Comparison of ENCODE assay signal across 8 cellular contexts in genomic region chr14:34461334-34462131, GRCh38. TPM values are rescaled to one million over a fixed set of nuclear protein-coding genes. Genes with fewer than 3 reads are reported as not detected.
A peak's percentile ranks its signal among the peaks of the same experiment; 100 is the strongest.
DNase-seq lines count a peak whose midpoint lies in the region; ATAC-seq, FAIRE-seq and TF ChIP-seq lines count a peak whose summit lies in the region.

No MANE protein-coding gene starts in this region.

- H3K27me3 ChIP-seq in DOHH2 (ENCODE audit: control insufficient read depth, low read length), result no peaks in the 10 kb centered on the region
- H3K27me3 ChIP-seq in HUES48 (ENCODE audit: control insufficient read depth, insufficient read depth, low read length), result no peaks in the 10 kb centered on the region
- no peaks in the 10 kb centered on the region for H3K27me3 ChIP-seq in PC-9 (ENCODE audit: insufficient read depth, low read depth)
- H3K27me3 ChIP-seq in K562 (ENCODE audit: control insufficient read depth in 2 of 2, insufficient read depth in 2 of 2, low read length in 2 of 2), result no peaks in the 10 kb centered on the region

- H3K9me3 ChIP-seq in DOHH2 (ENCODE audit: control insufficient read depth, insufficient read depth, low read length) (no peaks in the 10 kb centered on the region), HUES48 (ENCODE audit: control insufficient read depth, insufficient read depth, low read length) (no peaks in the 10 kb centered on the region), PC-9 (ENCODE audit: insufficient read depth, low read depth) (no peaks in the 10 kb centered on the region), K562 (replicated peaks; ENCODE audit: control insufficient read depth, insufficient read depth, low read depth, low read length) (no peaks in the 10 kb centered on the region)

- TF ChIP-seq POLR2A in K562 (conservative IDR thresholded peaks at IDR 0.05), result no peak

- in situ Hi-C loops in K562 (cut with MboI), result no loop called here

- H3K36me3 ChIP-seq in DOHH2 (ENCODE audit: control insufficient read depth, low read length), result peaks cover 6% of the 10 kb centered on the region
- H3K36me3 ChIP-seq in HUES48 (ENCODE audit: control insufficient read depth, insufficient read depth, low read length), result 0 out of 2 replicates have a peak, but pooled peaks cover 2% of the 10 kb centered on the region
- H3K36me3 ChIP-seq in PC-9 (ENCODE audit: low read depth), result no peaks in the 10 kb centered on the region
- H3K36me3 ChIP-seq in K562 (ENCODE audit: control insufficient read depth, insufficient read depth, low read length), result peaks cover 5% of the 10 kb centered on the region; the same call in 1 of the 3 replicates

- FAIRE-seq in K562 (lab: Jason Lieb, UNC), result peak; percentile 71

- TF ChIP-seq EP300 in K562 (IDR thresholded peaks at IDR 0.05; ENCODE audit: low read length), result no peak

- intact Hi-C loops in PC-9 (cut with micrococcal nuclease; ENCODE audit: unreplicated experiment) (loop anchor here (1.0 to 2.0 kb wide), 2 partner anchors 35 to 130 kb away; no protein-coding TSS in a partner anchor), K562 (cut with micrococcal nuclease) (loop anchor here (5.0 kb wide), 2 partner anchors 36 to 76 kb away; partner anchors contain the start of gene EAPP), sciatic nerve (cut with DNase I) (no loop called here)

- TF ChIP-seq CTCF in DOHH2 (IDR thresholded peaks at IDR 0.05; ENCODE audit: low read depth, low read length, poor library complexity, severe bottlenecking), result no peak
- TF ChIP-seq CTCF in PC-9 (conservative IDR thresholded peaks at IDR 0.05), result no peak
- no peak for TF ChIP-seq CTCF in K562 (IDR thresholded peaks at IDR 0.05 in 2 of 3, conservative IDR thresholded peaks at IDR 0.05 in 1 of 3; ENCODE audit: insufficient read depth in 2 of 3, low read depth in 1 of 3, low read length in 3 of 3)

- ATAC-seq in GM21529 (IDR thresholded peaks at IDR 0.05; ENCODE audit: unreplicated experiment), result peak; percentile 21
- ATAC-seq in K562, result peak; percentile 67
- peak; percentile 62 for ATAC-seq in sciatic nerve

- H2AFZ ChIP-seq in PC-9 (peak overlapping the region; percentile 15; the same call in 1 of the 2 replicates), K562 (ENCODE audit: low read depth, low read length) (peak overlapping the region; percentile 76; the same call in 1 of the 2 replicates)

- 1% methylated on average over 31 of the region's 45 CpGs for WGBS in K562 (ENCODE audit: insufficient coverage, low coverage, missing lambda C conversion rate)

- POLR2A ChIA-PET in PC-9 (lab: Charles Lee; ENCODE audit: unreplicated experiment), result interaction anchor here (0.6 to 0.8 kb wide), 2 partner anchors 130 to 476 kb away, joined by 3 to 16 read pairs; no protein-coding TSS in a partner anchor
- POLR2A ChIA-PET in K562 (lab: Yijun Ruan, JAX), result interaction anchor here (0.6 to 2.2 kb wide), 4 partner anchors 9 to 16 kb away, joined by 5 to 16 read pairs (median 6); no protein-coding TSS in a partner anchor

- H3K27ac ChIP-seq in DOHH2 (ENCODE audit: low read depth, low read length) (no peak overlapping the region), HUES48 (ENCODE audit: low read depth, low read length) (peak overlapping the region; percentile 94), PC-9 (no peak overlapping the region), K562 (ENCODE audit: extremely low read depth, low read depth, low read length) (peak overlapping the region; percentile 81)

- H3K79me2 ChIP-seq in DOHH2 (ENCODE audit: control insufficient read depth, low read length) (peaks cover 52% of the 10 kb centered on the region), PC-9 (ENCODE audit: low read depth) (peaks cover 45% of the 10 kb centered on the region), K562 (ENCODE audit: control insufficient read depth, insufficient read depth, low read length) (peaks cover 47% of the 10 kb centered on the region)

- H4K20me1 ChIP-seq in DOHH2 (ENCODE audit: control insufficient read depth, insufficient read depth, low read depth, low read length), result peaks cover 9% of the 10 kb centered on the region; the same call in 1 of the 2 replicates
- H4K20me1 ChIP-seq in PC-9 (ENCODE audit: insufficient read depth), result peaks cover 19% of the 10 kb centered on the region
- H4K20me1 ChIP-seq in K562 (replicated peaks; ENCODE audit: control insufficient read depth, insufficient read depth, low read length), result no peaks in the 10 kb centered on the region

- peak overlapping the region; percentile 82 for H3K9ac ChIP-seq in HUES48 (ENCODE audit: low read depth, low read length)
- H3K9ac ChIP-seq in K562 (ENCODE audit: insufficient read depth in 1 of 2, low read depth in 2 of 2, low read length in 2 of 2), result peak overlapping the region; percentile 67 to 85

- no peaks in the 10 kb centered on the region for H3K9me2 ChIP-seq in DOHH2 (replicated peaks; ENCODE audit: control insufficient read depth, low read length)
- H3K9me2 ChIP-seq in PC-9 (ENCODE audit: insufficient read depth), result no peaks in the 10 kb centered on the region

- no peak for TF ChIP-seq RAD21 in K562 (CRISPR knock-in tag; conservative IDR thresholded peaks at IDR 0.05 in 1 of 2, IDR thresholded peaks at IDR 0.05 in 1 of 2)

- H3K4me1 ChIP-seq in DOHH2 (ENCODE audit: control insufficient read depth, low read length) (peaks cover 31% of the 10 kb centered on the region), HUES48 (ENCODE audit: control insufficient read depth, insufficient read depth, low read length) (peaks cover 16% of the 10 kb centered on the region), PC-9 (replicated peaks; ENCODE audit: insufficient read depth) (peaks cover 10% of the 10 kb centered on the region), K562 (replicated peaks in 1 of 2; ENCODE audit: control insufficient read depth in 2 of 2, insufficient read depth in 2 of 2, low read length in 2 of 2) (peaks cover 12 to 32% of the 10 kb centered on the region in 2 experiments)

- H3K9me1 ChIP-seq in K562 (ENCODE audit: control insufficient read depth, insufficient read depth, low read length), result no peaks in the 10 kb centered on the region

- H3K4me3 ChIP-seq in DOHH2 (ENCODE audit: low read length) (peak overlapping the region; percentile 76), HUES48 (ENCODE audit: low read depth, low read length) (peak overlapping the region; percentile 94), PC-9 (peak overlapping the region; percentile 67), K562 (peak overlapping the region; percentile 84), iPS-11a (ENCODE audit: low read depth, low read length) (peak overlapping the region; percentile 95)

- peak; percentile 32 to 49 for DNase-seq in PC-9
- peak; percentile 35 to 72 (median 60) for DNase-seq in K562 (ENCODE audit: extremely low read depth in 1 of 4, low spot score in 3 of 4)
- DNase-seq in sciatic nerve (ENCODE audit: low spot score), result peak; percentile 72
- DNase-seq in effector CD8-positive, alpha-beta T cell (lab: John Stamatoyannopoulos, UW), result no peak

- H3F3A ChIP-seq in DOHH2 (ENCODE audit: control insufficient read depth, insufficient read depth), result no peaks in the 10 kb centered on the region; the same call in 1 of the 2 replicates
- H3F3A ChIP-seq in PC-9 (ENCODE audit: insufficient read depth, low read depth), result no peaks in the 10 kb centered on the region; the same call in 1 of the 2 replicates

- TSS peak; percentile 43 for BruUV-seq in PC-9 (replicated peaks; lab: Mats Ljungman, UMichigan)
- BruUV-seq in K562 (replicated peaks; lab: Mats Ljungman, UMichigan), result TSS peak; percentile 81

- peak overlapping the region; percentile 82 for H3K4me2 ChIP-seq in DOHH2 (ENCODE audit: low read length)
- peak overlapping the region; percentile 87 for H3K4me2 ChIP-seq in PC-9
- peak overlapping the region; percentile 85 for H3K4me2 ChIP-seq in K562 (ENCODE audit: insufficient read depth, low read length)

- CTCF ChIA-PET in PC-9 (lab: Charles Lee), result interaction anchor here (1.1 kb wide), 1 partner anchor 130 kb away, joined by 4 read pairs; no protein-coding TSS in a partner anchor
- CTCF ChIA-PET in K562 (lab: Yijun Ruan, JAX; ENCODE audit: low intra/inter-chr PET ratio), result no interaction called here

TF ChIP-seq in K562, 482 proteins besides CTCF, POLR2A, EP300 and RAD21 (continues in another document):
- no peak for TF ChIP-seq CBFA2T3 (IDR thresholded peaks at IDR 0.05)

RNA-seq across cellular contexts. Expression of gene SPTSSA, which starts 0.5 kb away (rescaled TPM):
- total RNA-seq in PC-9 (2021) (13.6 and 21.6 TPM in 2 replicates), K562 (2014; rRNA removed) (6.8 and 9.6 TPM in 2 replicates), K562 (2014; rRNA removed; fragmentation: Illumina TruSeq; extraction: Trizol) (21.0 and 25.0 TPM in 2 replicates), K562 (2015; rRNA removed; fragmentation: Illumina TruSeq; extraction: Trizol) (17.1 and 18.4 TPM in 2 replicates), K562 (2021) (15.6 and 17.2 TPM in 2 replicates), sciatic nerve (18.3 TPM)
- total RNA-seq in K562 (2011; cell fraction: chromatin; rRNA removed; ENCODE audit: low replicate concordance), result 4.0 and 11.1 TPM in 2 replicates
- 5.8 and 5.9 TPM in 2 replicates for total RNA-seq in K562 (2011; cell fraction: nucleolus; rRNA removed)
- 8.5 and 14.4 TPM in 2 replicates for total RNA-seq in K562 (2011; cell fraction: nucleoplasm; rRNA removed)
- polyA plus RNA-seq in K562 (2011; rRNA removed) (24.2 and 28.3 TPM in 2 replicates), K562 (2014; fragmentation: Illumina TruSeq; extraction: Trizol) (25.4 and 35.7 TPM in 2 replicates), K562 (2014; fragmentation: Nextera tagmentation; extraction: Ambion mirVana) (10 to 100 TPM; 22.0 to 26.9 TPM), K562 (2014; rRNA removed) (19.7 and 24.6 TPM in 2 replicates)
- polyA plus RNA-seq in K562 (2011; cell fraction: cytosol; rRNA removed), result 25.5 and 33.2 TPM in 2 replicates
- polyA plus RNA-seq in K562 (2011; cell fraction: nucleus; rRNA removed), result 6.9 and 8.4 TPM in 2 replicates
- 18.4 and 29.0 TPM in 2 replicates for polyA plus RNA-seq in K562 (2012)
- 10.8 and 11.2 TPM in 2 replicates for polyA minus RNA-seq in K562 (2011; rRNA and poly(A)+ RNA removed)
- 6.6 and 7.7 TPM in 2 replicates for polyA minus RNA-seq in K562 (2011; cell fraction: cytosol; rRNA and poly(A)+ RNA removed)
- polyA minus RNA-seq in K562 (2011; cell fraction: nucleus; rRNA and poly(A)+ RNA removed), result 2.2 and 4.0 TPM in 2 replicates

Comparison
In these comparisons a context has a peak if more than half of its experiments do, and no peak if none do; other contexts are left out.
1. H3K27ac ChIP-seq: peak in HUES48 (single experiment) and K562 (single experiment); none in DOHH2 (single experiment) and PC-9 (single experiment).
2. Peak in every context shown above with its lines, with median percentiles within 50 percentile points of each other: H3K4me2 ChIP-seq, H3K4me3 ChIP-seq and ATAC-seq.